Comparison of ENCODE assay signal across 10 cellular contexts in the genomic region with DNA sequence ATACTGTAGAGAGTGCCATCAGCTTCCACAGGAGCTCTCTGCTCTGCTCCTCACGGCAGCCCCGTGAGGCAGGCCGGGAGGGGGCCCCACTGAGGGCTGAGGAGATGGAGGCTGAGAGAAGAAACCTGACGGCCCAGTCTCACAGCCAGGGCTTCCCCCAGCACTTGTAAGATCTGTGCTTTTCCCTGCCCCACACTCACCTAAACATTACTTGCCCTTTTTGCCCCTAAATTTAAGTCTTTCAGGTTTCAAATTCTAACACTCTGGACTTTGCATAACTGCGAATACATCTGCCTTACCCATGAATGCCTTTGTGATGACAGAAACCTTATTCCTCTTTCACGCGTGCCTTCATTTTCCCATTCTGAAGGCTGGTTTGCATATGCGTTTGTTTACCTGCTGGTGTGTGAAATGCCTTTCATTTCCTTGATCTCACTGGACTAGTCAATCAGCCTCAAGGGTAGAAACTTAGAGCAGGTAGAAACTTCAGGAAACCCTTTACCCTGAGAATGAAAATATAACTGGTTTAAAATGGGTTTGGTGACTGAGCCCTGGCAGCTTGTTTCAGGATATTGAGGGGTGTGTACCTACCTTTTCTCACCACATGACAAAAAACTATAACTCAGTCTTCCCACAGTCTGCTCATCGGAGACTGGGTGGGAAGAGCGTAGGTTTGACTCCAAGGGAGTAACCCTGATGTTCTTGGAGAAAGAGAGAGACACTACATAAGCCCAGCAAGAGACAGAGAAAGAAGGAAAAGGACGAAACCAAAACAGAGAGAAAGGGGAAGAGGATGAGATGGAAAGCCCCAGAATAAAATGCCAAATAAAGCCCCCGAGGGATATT. TPM values are rescaled to one million over a fixed set of nuclear protein-coding genes. Genes with fewer than 3 reads are reported as not detected.
DNase-seq lines count a peak whose midpoint lies in the region; ATAC-seq and TF ChIP-seq lines count a peak whose summit lies in the region.
"Had no signal": no experiment of that assay in that cellular context is flagged by ENCODE, and none has a peak within 500 bp of the region (broad histone marks: within the 10 kb centered on the region; RNA-seq: fewer than 3 reads in every experiment).

No MANE protein-coding gene starts in this region.

- H3K27me3 Mint-ChIP-seq in nephron (ENCODE audit: low read depth), result peaks cover 14% of the 10 kb centered on the region

- ATAC-seq in GM18909 (IDR thresholded peaks at IDR 0.05; ENCODE audit: poor library complexity, unreplicated experiment), result peak; percentile 71
- ATAC-seq in HG02623 (IDR thresholded peaks at IDR 0.05; ENCODE audit: unreplicated experiment), result peak; percentile 64
- ATAC-seq in HG03097 (IDR thresholded peaks at IDR 0.05; ENCODE audit: low FRiP score, unreplicated experiment), result no peak
- ATAC-seq: foreskin keratinocyte; natural killer cell treated with Interleukin-12 subunit alpha and Interleukin-12 subunit beta and Interleukin-15 and Interleukin-18, amount 100 ng/mL, for 72 hours had no signal

- no peaks in the 10 kb centered on the region for H3K36me3 Mint-ChIP-seq in nephron (ENCODE audit: low read depth)
- H3K36me3 Mint-ChIP-seq: natural killer cell treated with Interleukin-12 subunit alpha and Interleukin-12 subunit beta and Interleukin-15 and Interleukin-18, amount 100 ng/mL, for 72 hours had no signal

- DNase-seq in NCI-H526 treated with DMSO at 0.1 percent for 48 hours (lab: John Stamatoyannopoulos, UW), result peak; percentile 78
- no peak for DNase-seq in NCI-H748 treated with DMSO at 0.1 percent for 48 hours (lab: John Stamatoyannopoulos, UW)
- DNase-seq in HPDE6-E6E7 (ENCODE audit: extremely low spot score), result no peak
- no peak for DNase-seq in posterior vena cava (ENCODE audit: low spot score)
- DNase-seq: foreskin keratinocyte had no signal

- no peak overlapping the region for H3K4me3 Mint-ChIP-seq in nephron
- H3K4me3 Mint-ChIP-seq: natural killer cell treated with Interleukin-12 subunit alpha and Interleukin-12 subunit beta and Interleukin-15 and Interleukin-18, amount 100 ng/mL, for 72 hours had no signal

- no peak for TF ChIP-seq CTCF in nephron (IDR thresholded peaks at IDR 0.05; ENCODE audit: unreplicated experiment in 3 of 3)

- intact Hi-C loops in posterior vena cava (cut with DNase I), result no loop called here

- H3K4me1 Mint-ChIP-seq in nephron, result peaks cover 6% of the 10 kb centered on the region

- H3K9me3 Mint-ChIP-seq in nephron, result no peaks in the 10 kb centered on the region
- H3K9me3 Mint-ChIP-seq: natural killer cell treated with Interleukin-12 subunit alpha and Interleukin-12 subunit beta and Interleukin-15 and Interleukin-18, amount 100 ng/mL, for 72 hours had no signal

- H3K27ac Mint-ChIP-seq in nephron, result peak overlapping the region; percentile 15 to 91 (median 37)
- H3K27ac Mint-ChIP-seq: natural killer cell treated with Interleukin-12 subunit alpha and Interleukin-12 subunit beta and Interleukin-15 and Interleukin-18, amount 100 ng/mL, for 72 hours had no signal

RNA-seq across cellular contexts. Expression of gene SLC12A8, which starts 20.1 kb away (rescaled TPM):
- total RNA-seq in posterior vena cava, result under 1 TPM; 0.67 to 0.69 TPM
